Comparison of ENCODE assay signal across 8 cellular contexts in genomic region chr15:85412956-85413854, GRCh38. TPM values are rescaled to one million over a fixed set of nuclear protein-coding genes. Genes with fewer than 3 reads are reported as not detected.
A peak's percentile ranks its signal among the peaks of the same experiment; 100 is the strongest.
DNase-seq lines count a peak whose midpoint lies in the region; ATAC-seq and TF ChIP-seq lines count a peak whose summit lies in the region.

No MANE protein-coding gene starts in this region.

- peak; percentile 98 for ATAC-seq in GM19395 (IDR thresholded peaks at IDR 0.05; ENCODE audit: unreplicated experiment)
- ATAC-seq in HG03442 (IDR thresholded peaks at IDR 0.05; ENCODE audit: unreplicated experiment) = peak; percentile 98

- no peaks in the 10 kb centered on the region for H3K27me3 ChIP-seq in left ventricle myocardium inferior (ENCODE audit: low read depth)
- H3K27me3 ChIP-seq in spleen (replicated peaks in 1 of 7) = no peaks in the 10 kb centered on the region

- DNase-seq in CD1c-positive myeloid dendritic cell (ENCODE audit: extremely low spot score) = peak; percentile 82
- DNase-seq in SIG-M5 (lab: John Stamatoyannopoulos, UW) = peak; percentile 34
- DNase-seq in activated naive CD4-positive, alpha-beta T cell treated with Interleukin-2 at 50 U/mL for 16 hours = peak; percentile 79
- peak; percentile 35 for DNase-seq in left ventricle myocardium inferior
- peak; percentile 88 for DNase-seq in spleen
- no peak for DNase-seq in NCI-H82 (lab: John Stamatoyannopoulos, UW)

- 50 to 57% (median 53%) methylated on average over 14 of the region's 14 CpGs for whole genome bisulfite sequencing in spleen, 5 donors

- TF ChIP-seq CTCF in left ventricle myocardium inferior (IDR thresholded peaks at IDR 0.05; ENCODE audit: borderline replicate concordance) (peak; percentile 17), spleen (IDR thresholded peaks at IDR 0.05 in 8 of 11, conservative IDR thresholded peaks at IDR 0.05 in 3 of 11) (peak in 5 of 11 experiments; percentile 14 to 44 (median 26))

- intact Hi-C loops in left ventricle myocardium inferior (cut with micrococcal nuclease) (no loop called here), spleen (cut with DNase I; ENCODE audit: low total_unique reads) (no loop called here)

- H3K36me3 ChIP-seq in left ventricle myocardium inferior = no peaks in the 10 kb centered on the region
- no peaks in the 10 kb centered on the region for H3K36me3 ChIP-seq in spleen

- H3K4me3 ChIP-seq in left ventricle myocardium inferior (peak overlapping the region; percentile 44), spleen (peak overlapping the region in 1 of 8 donors; percentile 11)

- TF ChIP-seq POLR2A in spleen (IDR thresholded peaks at IDR 0.05) = no peak

- H3K9me3 ChIP-seq in left ventricle myocardium inferior (replicated peaks) (no peaks in the 10 kb centered on the region), spleen (no peaks in the 10 kb centered on the region)

- H3K4me1 ChIP-seq in left ventricle myocardium inferior (peaks cover 90% of the 10 kb centered on the region), spleen (peaks cover 10 to 80% (median 45%) of the 10 kb centered on the region in 6 donors)

- H3K27ac ChIP-seq in left ventricle myocardium inferior (replicated peaks) (peak overlapping the region; percentile 69), spleen (peak overlapping the region in 7 of 8 donors; percentile 53 to 80 (median 72))

RNA-seq across cellular contexts. Expression of gene AKAP13, which starts 32.8 kb away (rescaled TPM):
- total RNA-seq in left ventricle myocardium inferior = 331 TPM
- total RNA-seq in spleen = 100 to 1,000 TPM; 228 to 413 (median 271) TPM
- polyA plus RNA-seq in spleen = 10 to 100 TPM; 35.4 to 68.8 (median 59.4) TPM
